ENCODE assay signal across 8 cellular contexts in genomic region chr18:26460449-26461091, GRCh38.
DNase-seq lines count a peak whose midpoint lies in the region; ATAC-seq, FAIRE-seq and TF ChIP-seq lines count a peak whose summit lies in the region.

No MANE protein-coding gene starts in this region.

- H3K9ac ChIP-seq in keratinocyte (ENCODE audit: control insufficient read depth, extremely low read depth, insufficient read depth, low read length) = peak overlapping the region; percentile 42

- H3K79me2 ChIP-seq in keratinocyte (ENCODE audit: control insufficient read depth, insufficient read depth, low read length) = no peaks in the 10 kb centered on the region

- H3K4me1 Mint-ChIP-seq in progenitor cell of endocrine pancreas (ENCODE audit: low read depth) = peaks cover 16% of the 10 kb centered on the region

- peak; percentile 83 for ATAC-seq in GM18873 (IDR thresholded peaks at IDR 0.05; ENCODE audit: low FRiP score, unreplicated experiment)
- peak; percentile 53 for ATAC-seq in HG02870 (IDR thresholded peaks at IDR 0.05; ENCODE audit: unreplicated experiment)

- H3K9me1 ChIP-seq in keratinocyte (ENCODE audit: control insufficient read depth, extremely low read depth, insufficient read depth, low read length) = no peaks in the 10 kb centered on the region

- peaks cover 4 to 10% of the 10 kb centered on the region in 2 experiments for H3K36me3 ChIP-seq in keratinocyte (ENCODE audit: control insufficient read depth in 2 of 2, extremely low read depth in 1 of 2, insufficient read depth in 2 of 2, low read length in 2 of 2)

- H3K9me3 Mint-ChIP-seq in progenitor cell of endocrine pancreas (ENCODE audit: low read depth) = no peaks in the 10 kb centered on the region

- TF ChIP-seq CTCF in keratinocyte (optimal IDR thresholded peaks at IDR 0.05 in 1 of 3, IDR thresholded peaks at IDR 0.05 in 1 of 3, conservative IDR thresholded peaks at IDR 0.05 in 1 of 3; ENCODE audit: extremely low read depth in 1 of 3, insufficient read depth in 2 of 3, low read length in 3 of 3) (no peak), progenitor cell of endocrine pancreas (IDR thresholded peaks at IDR 0.05; ENCODE audit: unreplicated experiment) (no peak)

- H3K27ac Mint-ChIP-seq in progenitor cell of endocrine pancreas = no peak overlapping the region

- H4K20me1 ChIP-seq in keratinocyte (ENCODE audit: control insufficient read depth, extremely low read depth, insufficient read depth, low read length) = no peaks in the 10 kb centered on the region

- H3K4me1 ChIP-seq in keratinocyte (ENCODE audit: control insufficient read depth, extremely low read depth, insufficient read depth, low read length) = peaks cover 23% of the 10 kb centered on the region

- H3K27me3 Mint-ChIP-seq in progenitor cell of endocrine pancreas = no peaks in the 10 kb centered on the region

- dilution Hi-C loops in keratinocyte (cut with MboI; ENCODE audit: extremely low pct_ligation_motif_present, low sequenced_read_pairs) = no loop called here

- peak overlapping the region; percentile 47 for H3K4me2 ChIP-seq in keratinocyte (ENCODE audit: control insufficient read depth, extremely low read depth, insufficient read depth, low read depth, low read length)

- peaks cover 25% of the 10 kb centered on the region for H3K36me3 Mint-ChIP-seq in progenitor cell of endocrine pancreas (ENCODE audit: insufficient read depth)

- no peak overlapping the region for H3K4me3 Mint-ChIP-seq in progenitor cell of endocrine pancreas (ENCODE audit: low read depth)

- peak; percentile 97 for FAIRE-seq in keratinocyte (lab: Jason Lieb, UNC)

- peak overlapping the region; percentile 83 for H3K27ac ChIP-seq in keratinocyte (ENCODE audit: control insufficient read depth, insufficient read depth, low read length)

- H3K4me3 ChIP-seq in keratinocyte (ENCODE audit: control insufficient read depth in 2 of 3, extremely low read depth in 1 of 3, insufficient read depth in 2 of 3, low read depth in 1 of 3, low read length in 3 of 3) = no peak overlapping the region

- DNase-seq in NCI-H226 (peak; percentile 83), keratinocyte (ENCODE audit: low read depth, low spot score) (peak; percentile 57), epidermal melanocyte (ENCODE audit: insufficient read length, low spot score) (no peak), A172 (ENCODE audit: low spot score) (no peak), progenitor cell of endocrine pancreas (ENCODE audit: low spot score, unreplicated experiment) (no peak), MV-4-11 (lab: John Stamatoyannopoulos, UW) (no peak)

- no peaks in the 10 kb centered on the region for H3K9me3 ChIP-seq in keratinocyte (ENCODE audit: control insufficient read depth, low read depth, low read length)

- no peak overlapping the region for H2AFZ ChIP-seq in keratinocyte (ENCODE audit: control insufficient read depth, low read length)

- no peaks in the 10 kb centered on the region for H3K27me3 ChIP-seq in keratinocyte (ENCODE audit: control insufficient read depth, extremely low read depth, insufficient read depth, low read length)

Comparison
In these comparisons a context has a peak if more than half of its experiments do, and no peak if none do; other contexts are left out.
1. DNase-seq: peak in NCI-H226 (single experiment) and keratinocyte (single experiment); none in epidermal melanocyte (single experiment), A172 (single experiment), progenitor cell of endocrine pancreas (single experiment) and MV-4-11 (single experiment).